In the genomic region with DNA sequence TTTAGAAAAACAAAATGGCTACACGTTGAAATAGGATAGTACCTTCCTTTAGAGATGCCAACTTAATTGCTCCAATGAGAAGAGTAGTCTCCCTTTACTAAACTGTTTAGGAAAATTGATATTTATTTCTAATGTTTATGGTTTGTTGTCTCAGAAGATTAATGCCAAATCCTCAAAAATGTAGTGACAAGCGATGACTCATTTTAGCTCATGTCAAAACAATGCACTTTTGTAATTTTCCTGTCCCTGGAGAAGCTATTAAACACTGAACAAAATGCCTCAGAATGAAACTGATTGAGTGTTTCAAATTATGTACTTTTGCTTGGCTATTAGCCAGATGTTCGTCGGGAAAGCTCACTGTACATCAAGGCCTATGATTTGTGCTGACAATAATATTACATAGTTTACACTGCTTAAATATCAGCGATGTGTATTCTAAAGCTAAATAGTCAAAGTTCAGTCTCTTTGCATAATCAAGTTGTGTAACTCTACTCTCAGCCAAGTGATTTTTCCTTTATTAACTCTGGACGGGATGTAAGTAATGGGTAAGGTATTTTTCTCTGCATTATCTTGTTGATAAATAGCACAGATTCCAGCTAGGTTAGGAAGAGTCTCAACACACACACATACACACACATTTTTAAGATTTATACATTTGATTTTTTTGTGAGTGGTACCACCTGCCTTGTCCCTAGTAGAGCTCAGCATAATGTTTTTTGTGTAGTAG, we compare ENCODE assay signal across 8 cellular contexts.
DNase-seq lines count a peak whose midpoint lies in the region; ATAC-seq and TF ChIP-seq lines count a peak whose summit lies in the region.

No MANE protein-coding gene starts in this region.

- no peak for TF ChIP-seq CTCF in parathyroid adenoma (IDR thresholded peaks at IDR 0.05)

- H3K36me3 ChIP-seq in parathyroid adenoma (ENCODE audit: control insufficient read depth, insufficient read depth, low read length), result no peaks in the 10 kb centered on the region

- H3K27me3 ChIP-seq in parathyroid adenoma (ENCODE audit: control insufficient read depth, insufficient read depth, low read length), result no peaks in the 10 kb centered on the region

- H3K79me2 ChIP-seq in parathyroid adenoma, result peaks cover 4% of the 10 kb centered on the region

- H3K9me3 ChIP-seq in parathyroid adenoma (ENCODE audit: control insufficient read depth, low read length), result no peaks in the 10 kb centered on the region

- H3K4me3 ChIP-seq in parathyroid adenoma (ENCODE audit: low read depth, low read length), result no peak overlapping the region

- H3K4me1 ChIP-seq in parathyroid adenoma, result peaks cover 33% of the 10 kb centered on the region

- H3K9ac ChIP-seq in parathyroid adenoma, result no peak overlapping the region

- peak overlapping the region; percentile 73 for H2AFZ ChIP-seq in parathyroid adenoma

- ATAC-seq in HG02763 (IDR thresholded peaks at IDR 0.05; ENCODE audit: unreplicated experiment) (no peak), GM19463 (IDR thresholded peaks at IDR 0.05; ENCODE audit: unreplicated experiment) (no peak)

- H3K27ac ChIP-seq in epithelial cell of prostate (peak overlapping the region; percentile 95), parathyroid adenoma (peak overlapping the region; percentile 34)

- DNase-seq in GM04504 (ENCODE audit: low read depth), result peak; percentile 68
- peak; percentile 27 for DNase-seq in NCI-H460 (ENCODE audit: extremely low read depth, low read depth)
- peak; percentile 56 for DNase-seq in epithelial cell of prostate (ENCODE audit: low read depth, low spot score)
- DNase-seq in activated CD4-positive, alpha-beta T cell treated with anti-CD3 and anti-CD28 coated beads for 48 hours, result no peak
- DNase-seq in HK-2 (ENCODE audit: unreplicated experiment), result no peak

- no peak overlapping the region for H3K4me2 ChIP-seq in parathyroid adenoma (ENCODE audit: low read length)

Comparison
In these comparisons a context has a peak if more than half of its experiments do, and no peak if none do; other contexts are left out.
1. DNase-seq: peak in GM04504 (single experiment), NCI-H460 (single experiment) and epithelial cell of prostate (single experiment); none in activated CD4-positive, alpha-beta T cell treated with anti-CD3 and anti-CD28 coated beads for 48 hours (single experiment) and HK-2 (single experiment).